Comparison of ENCODE assay signal across 1 cellular context in genomic region chr9:90600029-90600428, GRCh38.
TF ChIP-seq lines count a peak whose summit lies in the region.

No MANE protein-coding gene starts in this region.

TF ChIP-seq in GM23338, 12 proteins besides CTCF, POLR2A, EP300 and RAD21 (continued from another document):
- TF ChIP-seq STAT1 (IDR thresholded peaks at IDR 0.05; ENCODE audit: unreplicated experiment): no peak
- TF ChIP-seq ETS1 (IDR thresholded peaks at IDR 0.05): no peak
- no peak for TF ChIP-seq ZNF114 (CRISPR knock-in tag; IDR thresholded peaks at IDR 0.05)
